ENCODE assay signal across 25 cellular contexts in the genomic region with DNA sequence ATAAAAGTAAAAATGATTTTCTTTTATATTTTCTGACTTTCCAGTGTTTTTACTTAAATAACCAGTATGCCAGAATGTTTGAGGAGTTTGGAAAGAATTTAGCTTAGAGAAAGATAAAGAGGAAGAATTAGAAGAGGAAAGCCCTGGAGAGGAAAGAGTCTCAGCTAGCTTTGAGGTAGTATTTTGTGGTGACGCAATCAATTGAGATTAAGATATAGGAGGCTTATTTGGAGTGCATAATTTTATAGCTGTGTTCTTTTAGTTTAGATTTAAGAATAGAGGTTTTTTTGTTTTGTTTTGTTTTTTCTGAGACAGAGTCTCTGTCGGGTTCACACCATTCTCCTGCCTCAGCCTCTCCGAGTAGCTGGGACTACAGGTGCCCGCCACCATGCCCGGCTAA. TPM values are rescaled to one million over a fixed set of nuclear protein-coding genes. Genes with fewer than 3 reads are reported as not detected.
DNase-seq lines count a peak whose midpoint lies in the region; ATAC-seq, FAIRE-seq and TF ChIP-seq lines count a peak whose summit lies in the region.
"Had no signal": no experiment of that assay in that cellular context is flagged by ENCODE, and none has a peak within 500 bp of the region (broad histone marks: within the 10 kb centered on the region; RNA-seq: fewer than 3 reads in every experiment).

No MANE protein-coding gene starts in this region.

- no peak overlapping the region for H3K9ac ChIP-seq in HepG2 (ENCODE audit: insufficient read depth, low read depth, low read length)
- no peak overlapping the region for H3K9ac ChIP-seq in H1 (replicated peaks in 1 of 4; ENCODE audit: extremely low read depth in 1 of 4, low read depth in 3 of 4, low read length in 3 of 4)

- no peaks in the 10 kb centered on the region for H3K4me1 ChIP-seq in HepG2 (ENCODE audit: insufficient read depth, low read length)
- no peaks in the 10 kb centered on the region for H3K4me1 ChIP-seq in right lobe of liver
- H3K4me1 ChIP-seq in H1 (replicated peaks in 1 of 4; ENCODE audit: control insufficient read depth in 3 of 4, insufficient read depth in 4 of 4, low read length in 3 of 4), result no peaks in the 10 kb centered on the region
- H3K4me1 ChIP-seq: A549, Caco-2 had no signal

- FAIRE-seq in HepG2 (lab: Jason Lieb, UNC), result no peak
- no peak for FAIRE-seq in H1 (lab: Jason Lieb, UNC)
- FAIRE-seq: A549, G401.6 had no signal

- intact Hi-C loops in HepG2 (cut with micrococcal nuclease; ENCODE audit: unreplicated experiment), result no loop called here
- intact Hi-C loops in right lobe of liver (cut with DNase I), result no loop called here

- H3K36me3 ChIP-seq in HepG2 (replicated peaks in 1 of 2; ENCODE audit: control insufficient read depth in 1 of 2, insufficient read depth in 2 of 2, low read length in 2 of 2) (no peaks in the 10 kb centered on the region), right lobe of liver (no peaks in the 10 kb centered on the region), H1 (ENCODE audit: control insufficient read depth in 2 of 4, insufficient read depth in 4 of 4, low read length in 3 of 4) (no peaks in the 10 kb centered on the region)

- H3K4ac ChIP-seq in H1 (replicated peaks; ENCODE audit: insufficient read length, low read depth, low read length), result no peak overlapping the region

- H2BK5ac ChIP-seq in H1 (ENCODE audit: low read depth, low read length), result no peak overlapping the region

- no peaks in the 10 kb centered on the region for H3K79me2 ChIP-seq in HepG2 (ENCODE audit: insufficient read depth, low read length)
- H3K79me2 ChIP-seq in H1 (ENCODE audit: control insufficient read depth in 1 of 2, insufficient read depth in 2 of 2, low read length in 2 of 2), result no peaks in the 10 kb centered on the region

- no TSS peak for BruUV-seq in HepG2 (replicated peaks; lab: Mats Ljungman, UMichigan)

- ATAC-seq in HepG2 (no peak), right lobe of liver (no peak), HG03108 (IDR thresholded peaks at IDR 0.05; ENCODE audit: unreplicated experiment) (no peak)
- ATAC-seq: A549; CD8-positive, alpha-beta T cell had no signal

- no peak overlapping the region for H3K27ac ChIP-seq in HepG2 (ENCODE audit: extremely low read length, insufficient read depth, low read length)
- no peak overlapping the region for H3K27ac ChIP-seq in right lobe of liver
- H3K27ac ChIP-seq in H1 (ENCODE audit: low read depth, low read length), result no peak overlapping the region
- H3K27ac ChIP-seq: A549, SK-N-MC had no signal

- H2AK5ac ChIP-seq in H1 (ENCODE audit: low read depth, low read length), result no peak overlapping the region

- in situ Hi-C loops in HepG2 (cut with HindIII; ENCODE audit: extremely low pct_ligation_motif_present, low pct_unique_long_range_greater_than_20kb), result no loop called here

- TF ChIP-seq CTCF in HepG2 (CRISPR knock-in tag; IDR thresholded peaks at IDR 0.05) (no peak), right lobe of liver (IDR thresholded peaks at IDR 0.05) (no peak), NB4 (IDR thresholded peaks at IDR 0.05; ENCODE audit: low read depth, low read length) (no peak), H1 (IDR thresholded peaks at IDR 0.05; ENCODE audit: control extremely low read depth in 1 of 3, insufficient read depth in 1 of 3, low read depth in 1 of 3, low read length in 3 of 3) (no peak)

- H2BK120ac ChIP-seq in H1 (replicated peaks; ENCODE audit: low read depth, low read length), result no peak overlapping the region

- TF ChIP-seq POLR2A in HepG2 (IDR thresholded peaks at IDR 0.05; ENCODE audit: insufficient read depth in 1 of 2, low read depth in 2 of 2, low read length in 2 of 2), result no peak
- no peak for TF ChIP-seq POLR2A in right lobe of liver (IDR thresholded peaks at IDR 0.05)
- TF ChIP-seq POLR2A in NB4 (IDR thresholded peaks at IDR 0.05; ENCODE audit: extremely low read depth, insufficient read length), result no peak
- no peak for TF ChIP-seq POLR2A in H1 (IDR thresholded peaks at IDR 0.05; ENCODE audit: control extremely low read depth in 1 of 2, low read depth in 2 of 2, low read length in 2 of 2)

- H3K4me3 ChIP-seq in HepG2 (replicated peaks in 1 of 3; ENCODE audit: insufficient read depth in 1 of 3, low read depth in 2 of 3, low read length in 3 of 3) (no peak overlapping the region), right lobe of liver (no peak overlapping the region), NB4 (ENCODE audit: low read depth, low read length) (no peak overlapping the region), H1 (ENCODE audit: extremely low read depth in 1 of 4, insufficient read depth in 2 of 4, low read depth in 3 of 4, low read length in 4 of 4) (no peak overlapping the region)
- H3K4me3 ChIP-seq: A549, MG63, SK-N-MC had no signal

- 73% methylated on average over 5 of the region's 5 CpGs for WGBS in HepG2 (ENCODE audit: low lambda C conversion rate)
- 90% methylated on average over 5 of the region's 5 CpGs for WGBS in right lobe of liver (ENCODE audit: insufficient coverage, low coverage, low lambda C conversion rate, missing lambda C conversion rate)
- WGBS in H1 (ENCODE audit: extremely low coverage in 1 of 2, insufficient coverage in 1 of 2, insufficient read length in 1 of 2, insufficient replicate concordance in 2 of 2, low coverage in 1 of 2, low lambda C conversion rate in 2 of 2, missing lambda C conversion rate in 1 of 2), 2 experiments, result 97% methylated on average over 5 of the region's 5 CpGs; no CpG with 5 or more reads in 1 of the 2 experiments

- no peak overlapping the region for H2BK15ac ChIP-seq in H1 (ENCODE audit: low read length)

- H4K20me1 ChIP-seq in HepG2 (ENCODE audit: insufficient read depth, low read length) (no peaks in the 10 kb centered on the region), H1 (replicated peaks in 1 of 2; ENCODE audit: control insufficient read depth in 1 of 2, insufficient read depth in 2 of 2, low read length in 2 of 2) (no peaks in the 10 kb centered on the region)

- H2BK20ac ChIP-seq in H1 (ENCODE audit: low read length), result no peak overlapping the region

- no peak overlapping the region for H4K8ac ChIP-seq in H1 (ENCODE audit: extremely low read depth, insufficient read depth, low read length)

- H3K18ac ChIP-seq in H1 (ENCODE audit: extremely low read depth, low read length), result no peak overlapping the region

- H3K14ac ChIP-seq in H1 (ENCODE audit: insufficient read length), result no peak overlapping the region

- H4K91ac ChIP-seq in H1 (replicated peaks; ENCODE audit: insufficient read length, low read length), result no peak overlapping the region

- no peaks in the 10 kb centered on the region for H3K23me2 ChIP-seq in H1 (ENCODE audit: low read depth, low read length)

- H3K79me1 ChIP-seq in H1 (ENCODE audit: low read depth, low read length), result no peaks in the 10 kb centered on the region

- H3K9me3 ChIP-seq in HepG2 (ENCODE audit: low read length), result no peaks in the 10 kb centered on the region
- H3K9me3 ChIP-seq in right lobe of liver, result no peaks in the 10 kb centered on the region
- no peaks in the 10 kb centered on the region for H3K9me3 ChIP-seq in H1 (ENCODE audit: insufficient read depth in 2 of 2, low read depth in 1 of 2, low read length in 1 of 2)
- H3K9me3 ChIP-seq: A549, Caco-2, MG63 had no signal

- no peak for TF ChIP-seq EP300 in HepG2 (IDR thresholded peaks at IDR 0.05; ENCODE audit: low read depth in 2 of 2, low read length in 2 of 2)
- TF ChIP-seq EP300 in HepG2 (CRISPR knock-in tag; IDR thresholded peaks at IDR 0.05; ENCODE audit: borderline replicate concordance), result no peak
- TF ChIP-seq EP300 in H1 (IDR thresholded peaks at IDR 0.05; ENCODE audit: borderline replicate concordance in 1 of 2, low read depth in 2 of 2, low read length in 2 of 2), result no peak

- DNase-seq in HepG2 (ENCODE audit: low spot score) (no peak), right lobe of liver (no peak), NB4 (ENCODE audit: low read depth) (peak; percentile 26), H1 (ENCODE audit: low read depth in 1 of 2, low spot score in 2 of 2) (no peak), NCI-H1417 (lab: John Stamatoyannopoulos, UW) (no peak), SK-N-DZ (ENCODE audit: low spot score) (no peak)
- DNase-seq: C1 segment of cervical spinal cord; Caco-2; CD8-positive, alpha-beta T cell; H7; KG1; MG63; NCI-H1048; NCI-H1436 treated with DMSO at 0.1 percent for 48 hours; NCI-H187 treated with DMSO at 0.1 percent for 48 hours; NCI-H446; NCI-H524 treated with DMSO at 0.1 percent for 48 hours; NCI-H774; Right ventricle myocardium superior; RPMI8226 had no signal

- H3K23ac ChIP-seq in H1 (ENCODE audit: insufficient read length), result no peak overlapping the region

- H3K27me3 ChIP-seq in HepG2 (ENCODE audit: control insufficient read depth in 1 of 2, insufficient read depth in 2 of 2, low read length in 2 of 2) (0 out of 5 replicates have a peak, but pooled peaks cover 0 to under 1% of the 10 kb centered on the region in 2 experiments), right lobe of liver (no peaks in the 10 kb centered on the region), H1 (replicated peaks in 1 of 4; ENCODE audit: control insufficient read depth in 3 of 4, extremely low read depth in 1 of 4, insufficient read depth in 3 of 4, low read length in 3 of 4) (no peaks in the 10 kb centered on the region)
- H3K27me3 ChIP-seq: MG63 had no signal

- POLR2A ChIA-PET in HepG2 (lab: Yijun Ruan, JAX), result no interaction called here
- POLR2A ChIA-PET in H1 (lab: Charles Lee; ENCODE audit: partially characterized antibody), result no interaction called here

- no peak overlapping the region for H2BK12ac ChIP-seq in H1 (ENCODE audit: low read depth, low read length)

- no peak overlapping the region for H3K4me2 ChIP-seq in HepG2 (ENCODE audit: low read depth, low read length)
- H3K4me2 ChIP-seq in H1 (ENCODE audit: insufficient read depth in 1 of 2, low read depth in 2 of 2, low read length in 2 of 2), result no peak overlapping the region
- H3K4me2 ChIP-seq: A549 had no signal

- H3K56ac ChIP-seq in H1 (replicated peaks; ENCODE audit: insufficient read length, low read depth, low read length), result no peak overlapping the region

- no peak for TF ChIP-seq RAD21 in HepG2 (CRISPR knock-in tag; IDR thresholded peaks at IDR 0.05)
- no peak for TF ChIP-seq RAD21 in H1 (IDR thresholded peaks at IDR 0.05 in 1 of 2, conservative IDR thresholded peaks at IDR 0.05 in 1 of 2; ENCODE audit: low read depth in 2 of 2, low read length in 2 of 2)

- H4K5ac ChIP-seq in H1 (ENCODE audit: insufficient read length, low read depth, low read length), result no peak overlapping the region

- H2AFZ ChIP-seq in HepG2 (ENCODE audit: low read length), result no peak overlapping the region
- no peak overlapping the region for H2AFZ ChIP-seq in H1 (ENCODE audit: low read length)

- CTCF ChIA-PET in HepG2 (lab: Yijun Ruan, JAX; ENCODE audit: low intra/inter-chr PET ratio, low total read pairs) (no interaction called here), H1 (lab: Charles Lee; ENCODE audit: partially characterized antibody) (interaction anchor here (0.6 to 1.5 kb wide), 3 partner anchors 20 to 106 kb away, joined by 3 to 4 read pairs (median 3); no protein-coding TSS in a partner anchor)

RNA-seq across cellular contexts. Expression of gene CLEC2B, which starts 18.1 kb away (rescaled TPM):
- total RNA-seq in HepG2 (2016; rRNA removed; fragmentation: Illumina TruSeq; extraction: Trizol), result not detected in 2 replicates
- not detected in 2 replicates for total RNA-seq in HepG2 (2016; cell fraction: cytosol; rRNA removed; fragmentation: Illumina TruSeq; extraction: Trizol; ENCODE audit: low read depth)
- not detected in 2 replicates for total RNA-seq in HepG2 (2016; cell fraction: insoluble cytoplasmic fraction; rRNA removed; fragmentation: Illumina TruSeq; extraction: Trizol)
- not detected in 2 replicates for total RNA-seq in HepG2 (2016; cell fraction: membrane; rRNA removed; fragmentation: Illumina TruSeq; extraction: Trizol)
- total RNA-seq in HepG2 (2016; cell fraction: nucleus; rRNA removed; fragmentation: Illumina TruSeq; extraction: Trizol), result not detected in 2 replicates
- polyA plus RNA-seq in HepG2 (2011; rRNA removed), result not detected in 2 replicates
- polyA plus RNA-seq in HepG2 (2011; cell fraction: cytosol; rRNA removed), result not detected in 2 replicates
- not detected in 2 replicates for polyA plus RNA-seq in HepG2 (2011; cell fraction: nucleus; rRNA removed)
- not detected in 2 replicates for polyA plus RNA-seq in HepG2 (2012)
- not detected in 2 replicates for polyA plus RNA-seq in HepG2 (2016; cell fraction: cytosol; fragmentation: Illumina TruSeq; extraction: Trizol; ENCODE audit: low read depth)
- polyA plus RNA-seq in HepG2 (2016; cell fraction: insoluble cytoplasmic fraction; fragmentation: Illumina TruSeq; extraction: Trizol; ENCODE audit: low read depth), result not detected in 2 replicates
- not detected in 2 replicates for polyA plus RNA-seq in HepG2 (2016; cell fraction: membrane; fragmentation: Illumina TruSeq; extraction: Trizol; ENCODE audit: low read depth)
- not detected in 2 replicates for polyA plus RNA-seq in HepG2 (2016; cell fraction: nucleus; fragmentation: Illumina TruSeq; extraction: Trizol; ENCODE audit: insufficient read depth, low read depth)
- 0.80 TPM in 1 of 2 replicates, not detected in the other for polyA minus RNA-seq in HepG2 (2011; rRNA and poly(A)+ RNA removed; ENCODE audit: low replicate concordance)
- polyA minus RNA-seq in HepG2 (2011; cell fraction: cytosol; rRNA and poly(A)+ RNA removed), result not detected in 2 replicates
- polyA minus RNA-seq in HepG2 (2011; cell fraction: nucleus; rRNA and poly(A)+ RNA removed), result not detected in 2 replicates
- 10 to 100 TPM in 1 of 6 experiments, 1 to 10 TPM in 5; 1.4 to 11.1 (median 4.9) TPM for total RNA-seq in right lobe of liver
- not detected in 2 replicates for total RNA-seq in H1 (2021; fragmentation: NEBNext Ultra II Directional; extraction: Animal tissue kit (Norgen Biotek cat#: 25700))
- not detected in 2 replicates for polyA plus RNA-seq in H1 (2011; rRNA removed)
- polyA plus RNA-seq in H1 (2011; cell fraction: cytosol; rRNA removed), result not detected
- not detected for polyA plus RNA-seq in H1 (2011; cell fraction: nucleus; rRNA removed)
- polyA plus RNA-seq in H1 (2012, experiment 1 of 2), result not detected in 4 replicates
- not detected for polyA plus RNA-seq in H1 (2012, experiment 2 of 2)
- not detected for polyA plus RNA-seq in H1 (2013, experiment 1 of 2)
- polyA plus RNA-seq in H1 (2013, experiment 2 of 2), result 0.07 TPM
- polyA minus RNA-seq in H1 (2011; rRNA and poly(A)+ RNA removed), result not detected in 2 replicates
- not detected for polyA minus RNA-seq in H1 (2011; cell fraction: cytosol; rRNA and poly(A)+ RNA removed)
- not detected for polyA minus RNA-seq in H1 (2011; cell fraction: nucleus; rRNA and poly(A)+ RNA removed)
- polyA plus RNA-seq in SK-N-DZ (2014; cell fraction: cytosol; rRNA removed), result not detected in 2 replicates
- polyA plus RNA-seq in SK-N-DZ (2014; cell fraction: nucleus; rRNA removed), result not detected in 2 replicates
- total RNA-seq: Caco-2, H7 had no signal

RNA-seq across cellular contexts. Expression of gene KLRF1, which starts 23.8 kb away (rescaled TPM):
- total RNA-seq in HepG2 (2016; rRNA removed; fragmentation: Illumina TruSeq; extraction: Trizol), result not detected in 2 replicates
- not detected in 2 replicates for total RNA-seq in HepG2 (2016; cell fraction: cytosol; rRNA removed; fragmentation: Illumina TruSeq; extraction: Trizol; ENCODE audit: low read depth)
- total RNA-seq in HepG2 (2016; cell fraction: insoluble cytoplasmic fraction; rRNA removed; fragmentation: Illumina TruSeq; extraction: Trizol), result not detected in 2 replicates
- not detected in 2 replicates for total RNA-seq in HepG2 (2016; cell fraction: membrane; rRNA removed; fragmentation: Illumina TruSeq; extraction: Trizol)
- not detected in 2 replicates for total RNA-seq in HepG2 (2016; cell fraction: nucleus; rRNA removed; fragmentation: Illumina TruSeq; extraction: Trizol)
- not detected in 2 replicates for polyA plus RNA-seq in HepG2 (2011; rRNA removed)
- polyA plus RNA-seq in HepG2 (2011; cell fraction: cytosol; rRNA removed), result not detected in 2 replicates
- polyA plus RNA-seq in HepG2 (2011; cell fraction: nucleus; rRNA removed), result not detected in 2 replicates
- not detected in 2 replicates for polyA plus RNA-seq in HepG2 (2012)
- not detected in 2 replicates for polyA plus RNA-seq in HepG2 (2016; cell fraction: cytosol; fragmentation: Illumina TruSeq; extraction: Trizol; ENCODE audit: low read depth)
- polyA plus RNA-seq in HepG2 (2016; cell fraction: insoluble cytoplasmic fraction; fragmentation: Illumina TruSeq; extraction: Trizol; ENCODE audit: low read depth), result not detected in 2 replicates
- polyA plus RNA-seq in HepG2 (2016; cell fraction: membrane; fragmentation: Illumina TruSeq; extraction: Trizol; ENCODE audit: low read depth), result not detected in 2 replicates
- not detected in 2 replicates for polyA plus RNA-seq in HepG2 (2016; cell fraction: nucleus; fragmentation: Illumina TruSeq; extraction: Trizol; ENCODE audit: insufficient read depth, low read depth)
- polyA minus RNA-seq in HepG2 (2011; rRNA and poly(A)+ RNA removed; ENCODE audit: low replicate concordance), result not detected in 2 replicates
- not detected in 2 replicates for polyA minus RNA-seq in HepG2 (2011; cell fraction: cytosol; rRNA and poly(A)+ RNA removed)
- not detected in 2 replicates for polyA minus RNA-seq in HepG2 (2011; cell fraction: nucleus; rRNA and poly(A)+ RNA removed)
- 1 to 10 TPM in 2 of 6 experiments, under 1 TPM in 2, not detected in 2; 0.65 to 1.4 (median 0.90) TPM for total RNA-seq in right lobe of liver
- total RNA-seq in H1 (2021; fragmentation: NEBNext Ultra II Directional; extraction: Animal tissue kit (Norgen Biotek cat#: 25700)), result not detected in 2 replicates
- polyA plus RNA-seq in H1 (2011; rRNA removed), result not detected in 2 replicates
- not detected for polyA plus RNA-seq in H1 (2011; cell fraction: cytosol; rRNA removed)
- polyA plus RNA-seq in H1 (2011; cell fraction: nucleus; rRNA removed), result not detected
- polyA plus RNA-seq in H1 (2012, experiment 1 of 2), result not detected in 4 replicates
- polyA plus RNA-seq in H1 (2012, experiment 2 of 2), result not detected
- not detected for polyA plus RNA-seq in H1 (2013, experiment 1 of 2)
- polyA plus RNA-seq in H1 (2013, experiment 2 of 2), result 0.09 TPM
- polyA minus RNA-seq in H1 (2011; rRNA and poly(A)+ RNA removed), result not detected in 2 replicates
- polyA minus RNA-seq in H1 (2011; cell fraction: cytosol; rRNA and poly(A)+ RNA removed), result not detected
- polyA minus RNA-seq in H1 (2011; cell fraction: nucleus; rRNA and poly(A)+ RNA removed), result not detected
- polyA plus RNA-seq in SK-N-DZ (2014; cell fraction: cytosol; rRNA removed), result not detected in 2 replicates
- polyA plus RNA-seq in SK-N-DZ (2014; cell fraction: nucleus; rRNA removed), result not detected in 2 replicates
- total RNA-seq: Caco-2, HT1080 had no signal
- polyA plus RNA-seq: A549 had no signal

RNA-seq across cellular contexts. Expression of gene KLRF2, which starts 30.2 kb away (rescaled TPM):
- total RNA-seq in HepG2 (2016; rRNA removed; fragmentation: Illumina TruSeq; extraction: Trizol) (not detected in 2 replicates), right lobe of liver (not detected)
- not detected in 2 replicates for total RNA-seq in HepG2 (2016; cell fraction: cytosol; rRNA removed; fragmentation: Illumina TruSeq; extraction: Trizol; ENCODE audit: low read depth)
- not detected in 2 replicates for total RNA-seq in HepG2 (2016; cell fraction: insoluble cytoplasmic fraction; rRNA removed; fragmentation: Illumina TruSeq; extraction: Trizol)
- total RNA-seq in HepG2 (2016; cell fraction: membrane; rRNA removed; fragmentation: Illumina TruSeq; extraction: Trizol), result not detected in 2 replicates
- total RNA-seq in HepG2 (2016; cell fraction: nucleus; rRNA removed; fragmentation: Illumina TruSeq; extraction: Trizol), result not detected in 2 replicates
- polyA plus RNA-seq in HepG2 (2011; rRNA removed) (not detected in 2 replicates), H1 (2011; rRNA removed) (not detected in 2 replicates)
- polyA plus RNA-seq in HepG2 (2011; cell fraction: cytosol; rRNA removed), result not detected in 2 replicates
- not detected in 2 replicates for polyA plus RNA-seq in HepG2 (2011; cell fraction: nucleus; rRNA removed)
- not detected in 2 replicates for polyA plus RNA-seq in HepG2 (2012)
- polyA plus RNA-seq in HepG2 (2016; cell fraction: cytosol; fragmentation: Illumina TruSeq; extraction: Trizol; ENCODE audit: low read depth), result not detected in 2 replicates
- not detected in 2 replicates for polyA plus RNA-seq in HepG2 (2016; cell fraction: insoluble cytoplasmic fraction; fragmentation: Illumina TruSeq; extraction: Trizol; ENCODE audit: low read depth)
- polyA plus RNA-seq in HepG2 (2016; cell fraction: membrane; fragmentation: Illumina TruSeq; extraction: Trizol; ENCODE audit: low read depth), result not detected in 2 replicates
- polyA plus RNA-seq in HepG2 (2016; cell fraction: nucleus; fragmentation: Illumina TruSeq; extraction: Trizol; ENCODE audit: insufficient read depth, low read depth), result not detected in 2 replicates
- polyA minus RNA-seq in HepG2 (2011; rRNA and poly(A)+ RNA removed; ENCODE audit: low replicate concordance), result not detected in 2 replicates
- not detected in 2 replicates for polyA minus RNA-seq in HepG2 (2011; cell fraction: cytosol; rRNA and poly(A)+ RNA removed)
- polyA minus RNA-seq in HepG2 (2011; cell fraction: nucleus; rRNA and poly(A)+ RNA removed), result not detected in 2 replicates
- total RNA-seq in H1 (2021; fragmentation: NEBNext Ultra II Directional; extraction: Animal tissue kit (Norgen Biotek cat#: 25700)), result not detected in 2 replicates
- not detected for polyA plus RNA-seq in H1 (2011; cell fraction: cytosol; rRNA removed)
- polyA plus RNA-seq in H1 (2011; cell fraction: nucleus; rRNA removed), result not detected
- not detected in 4 replicates for polyA plus RNA-seq in H1 (2012, experiment 1 of 2)
- not detected for polyA plus RNA-seq in H1 (2012, experiment 2 of 2)
- not detected for polyA plus RNA-seq in H1 (2013, experiment 1 of 2)
- not detected for polyA plus RNA-seq in H1 (2013, experiment 2 of 2)
- polyA minus RNA-seq in H1 (2011; rRNA and poly(A)+ RNA removed), result not detected in 2 replicates
- not detected for polyA minus RNA-seq in H1 (2011; cell fraction: cytosol; rRNA and poly(A)+ RNA removed)
- not detected for polyA minus RNA-seq in H1 (2011; cell fraction: nucleus; rRNA and poly(A)+ RNA removed)
- not detected in 2 replicates for polyA plus RNA-seq in SK-N-DZ (2014; cell fraction: cytosol; rRNA removed)
- not detected in 2 replicates for polyA plus RNA-seq in SK-N-DZ (2014; cell fraction: nucleus; rRNA removed)
- total RNA-seq: Caco-2; CD8-positive, alpha-beta T cell; H7; HT1080; Right ventricle myocardium superior had no signal
- polyA plus RNA-seq: A549 had no signal

Comparison
In these comparisons a context has a peak if more than half of its experiments do, and no peak if none do; other contexts are left out.
1. Of the 41 proteins assayed by ChIP-seq in both HepG2 and H1: peak only in HepG2: none; only in H1: none; in both: CEBPB; in neither: 40.